28 cellular contexts compared by ENCODE assay signal in the genomic region with DNA sequence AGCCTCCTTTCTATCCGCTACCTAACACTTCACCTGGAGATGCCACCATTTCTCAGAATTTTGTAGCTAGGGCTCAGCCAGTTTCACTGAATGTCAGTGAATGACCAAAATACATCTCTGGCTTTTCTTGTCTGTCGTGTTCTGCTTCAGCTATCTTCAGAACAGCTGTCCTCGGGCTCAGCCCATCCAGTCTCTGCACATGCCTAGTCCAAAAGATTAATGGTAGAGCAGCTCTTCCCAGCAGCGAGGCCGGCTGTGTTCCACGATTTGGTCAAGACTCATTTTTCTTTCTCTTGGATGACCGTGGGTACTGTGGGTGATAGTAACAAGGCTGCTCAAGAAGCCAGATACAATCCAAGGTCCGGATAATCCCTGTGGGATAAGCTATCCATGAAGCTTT.
"Had no signal": no experiment of that assay in that cellular context is flagged by ENCODE, and none has a peak within 500 bp of the region (broad histone marks: within the 10 kb centered on the region; RNA-seq: fewer than 3 reads in every experiment).

No MANE protein-coding gene starts in this region.

- H3K4me1 ChIP-seq: esophagus squamous epithelium, gastroesophageal sphincter had no signal

- H3K36me3 ChIP-seq: brain microvascular endothelial cell, esophagus squamous epithelium, gastroesophageal sphincter had no signal

- H3K4me3 ChIP-seq: esophagus squamous epithelium, gastroesophageal sphincter had no signal

- DNase-seq: activated CD4-positive, alpha-beta memory T cell treated with anti-CD3 and anti-CD28 coated beads for 36 hours; activated CD4-positive, alpha-beta T cell treated with anti-CD3 and anti-CD28 coated beads for 36 hours; activated CD4-positive, alpha-beta T cell treated with anti-CD3 and anti-CD28 coated beads, Interleukin-2, amount 10 ng/mL, durations not matched to agents 24 days and 14 days; activated CD4-positive, CD25-positive, alpha-beta regulatory T cell; activated CD4-positive, CD25-positive, alpha-beta regulatory T cell treated with anti-CD3 and anti-CD28 coated beads, Interleukin-2, amount 50 U/mL, for 72 hours; activated CD8-positive, alpha-beta memory T cell treated with anti-CD3 and anti-CD28 coated beads, Interleukin-2, amount 10 ng/mL, durations not matched to agents 7 days and 5 days; activated CD8-positive, alpha-beta memory T cell treated with anti-CD3 and anti-CD28 coated beads, Interleukin-2, amount 50 U/mL, for 4 hours; activated CD8-positive, alpha-beta T cell treated with anti-CD3 and anti-CD28 coated beads, Interleukin-2, amount 10 ng/mL, durations not matched to agents 7 days and 5 days; activated effector memory CD4-positive, alpha-beta T cell treated with anti-CD3 and anti-CD28 coated beads, Interleukin-2, amount 50 U/mL, for 16 hours; activated naive CD4-positive, alpha-beta T cell treated with anti-CD3 and anti-CD28 coated beads, Interleukin-2, amount 10 ng/mL, durations not matched to agents 7 days and 5 days; activated naive CD8-positive, alpha-beta T cell treated with anti-CD3 and anti-CD28 coated beads, Interleukin-2, amount 10 ng/mL, durations not matched to agents 7 days and 5 days; activated T-cell treated with anti-CD3 and anti-CD28 coated beads, Interleukin-2, amount 50 U/mL, for 1 hour; activated T-cell treated with anti-CD3 and anti-CD28 coated beads, Interleukin-2, amount 50 U/mL, for 48 hours; amniotic stem cell; anterior cingulate cortex; brain microvascular endothelial cell; caudate nucleus; cortex of kidney; dermis blood vessel endothelial cell; effector CD4-positive, alpha-beta T cell; effector memory CD8-positive, alpha-beta T cell; erythroblast; esophagus squamous epithelium; foreskin melanocyte; T-helper 1 cell; T-helper 17 cell had no signal

- H3K27me3 ChIP-seq: brain microvascular endothelial cell, esophagus squamous epithelium, gastroesophageal sphincter had no signal

- ATAC-seq: activated CD4-positive, alpha-beta T cell treated with anti-CD3 and anti-CD28 coated beads for 36 hours; activated CD8-positive, alpha-beta memory T cell treated with anti-CD3 and anti-CD28 coated beads, Interleukin-2, amount 10 ng/mL, durations not matched to agents 7 days and 5 days; activated CD8-positive, alpha-beta T cell treated with anti-CD3 and anti-CD28 coated beads, Interleukin-2, amount 10 ng/mL, durations not matched to agents 7 days and 5 days; activated naive CD4-positive, alpha-beta T cell treated with anti-CD3 and anti-CD28 coated beads, Interleukin-2, amount 50 U/mL, for 72 hours; effector memory CD8-positive, alpha-beta T cell; gastroesophageal sphincter; T-helper 17 cell had no signal

- H3K27ac ChIP-seq: brain microvascular endothelial cell, esophagus squamous epithelium, gastroesophageal sphincter had no signal

- H3K9me3 ChIP-seq: esophagus squamous epithelium, gastroesophageal sphincter had no signal
